9 cellular contexts compared by ENCODE assay signal in the genomic region with DNA sequence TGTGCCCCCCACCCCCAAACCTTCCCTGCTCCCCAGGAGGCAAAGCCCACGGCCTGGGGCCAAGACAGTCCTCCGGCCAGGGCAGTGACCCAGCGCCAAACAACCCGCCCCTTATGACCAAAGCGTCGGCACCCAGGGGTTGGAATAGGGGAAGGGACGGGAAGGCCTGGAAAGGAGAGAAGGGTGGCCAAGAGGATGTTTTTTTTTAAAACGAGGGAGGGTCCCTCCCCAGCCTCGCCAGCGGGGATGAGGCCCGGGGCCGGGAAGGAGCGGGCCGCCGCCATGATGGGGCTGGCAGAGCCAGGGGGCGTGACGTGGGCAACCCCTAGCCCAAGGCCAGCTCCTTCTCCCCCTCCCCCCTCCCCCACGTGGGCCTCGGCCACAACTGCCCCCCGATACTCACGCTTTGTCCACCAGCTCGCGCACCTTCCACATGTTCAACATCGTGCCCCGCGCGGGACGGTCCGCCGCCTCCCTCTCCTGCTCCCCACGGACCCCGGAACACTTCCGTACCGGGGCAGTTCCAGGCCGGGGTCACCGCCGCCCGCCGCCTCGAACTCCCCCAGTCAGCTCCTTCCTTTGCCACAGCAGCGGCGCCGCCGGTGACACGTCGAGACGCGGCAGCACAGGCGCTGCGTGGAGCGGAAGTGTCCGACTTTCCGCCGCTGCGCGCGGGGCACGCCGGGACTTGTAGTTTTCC. TPM values are rescaled to one million over a fixed set of nuclear protein-coding genes. Genes with fewer than 3 reads are reported as not detected.
DNase-seq lines count a peak whose midpoint lies in the region; ATAC-seq, FAIRE-seq and TF ChIP-seq lines count a peak whose summit lies in the region.
"Had no signal": no experiment of that assay in that cellular context is flagged by ENCODE, and none has a peak within 500 bp of the region (broad histone marks: within the 10 kb centered on the region; RNA-seq: fewer than 3 reads in every experiment).

A gene (minus strand): TSS at position 619 of the 700 bp plus-strand sequence. CDS start 175 bp downstream, at position 444.

- H3K27me3 Mint-ChIP-seq in activated CD4-positive, alpha-beta memory T cell treated with anti-CD3 and anti-CD28 coated beads for 36 hours, result no peaks in the 10 kb centered on the region

- peak within 1 kb of the TSS; percentile 86 for H3K4me3 ChIP-seq in BJ (ENCODE audit: low read depth, low read length)
- H3K4me3 ChIP-seq in HepG2 (replicated peaks in 1 of 3; ENCODE audit: insufficient read depth in 1 of 3, low read depth in 2 of 3, low read length in 3 of 3), result peak within 1 kb of the TSS; percentile 82 to 92 (median 86)

- DNase-seq in BJ (ENCODE audit: low read depth) (no peak), NCI-H774 (lab: John Stamatoyannopoulos, UW) (peak; percentile 85), dermis microvascular lymphatic vessel endothelial cell (ENCODE audit: low read depth in 2 of 2) (peak; percentile 63 to 89), HepG2 (ENCODE audit: low spot score) (peak; percentile 83)
- DNase-seq in activated CD4-positive, alpha-beta memory T cell treated with anti-CD3 and anti-CD28 coated beads for 36 hours, result peak; percentile 92
- DNase-seq in stimulated activated CD4-positive, alpha-beta T cell treated with anti-CD3 and anti-CD28 coated beads, Interleukin-4, amount 100 ng/mL, for 1 hour, result peak; percentile 90

- peak within 1 kb of the TSS; percentile 96 for H3K27ac Mint-ChIP-seq in activated CD4-positive, alpha-beta memory T cell treated with anti-CD3 and anti-CD28 coated beads for 36 hours

- TF ChIP-seq POLR2A in HepG2 (IDR thresholded peaks at IDR 0.05; ENCODE audit: insufficient read depth in 1 of 2, low read depth in 2 of 2, low read length in 2 of 2), result peak; percentile 54 to 81

- H3K4me1 ChIP-seq in HepG2 (ENCODE audit: insufficient read depth, low read length), result peaks cover 62% of the 10 kb centered on the region

- intact Hi-C loops in activated CD4-positive, alpha-beta memory T cell treated with anti-CD3 and anti-CD28 coated beads for 36 hours (cut with micrococcal nuclease), result loop anchor here (1.0 to 10.0 kb wide), 11 partner anchors 13 to 936 kb away; a partner anchor contains a TSS
- intact Hi-C loops in HepG2 (cut with micrococcal nuclease; ENCODE audit: unreplicated experiment), result no loop called here

- H3K36me3 Mint-ChIP-seq in activated CD4-positive, alpha-beta memory T cell treated with anti-CD3 and anti-CD28 coated beads for 36 hours, result peaks cover 5% of the 10 kb centered on the region

- H4K20me1 ChIP-seq in HepG2 (ENCODE audit: insufficient read depth, low read length), result peaks cover 17% of the 10 kb centered on the region

- H3K9me3 Mint-ChIP-seq in activated CD4-positive, alpha-beta memory T cell treated with anti-CD3 and anti-CD28 coated beads for 36 hours, result no peaks in the 10 kb centered on the region

- in situ Hi-C loops in HepG2 (cut with HindIII; ENCODE audit: extremely low pct_ligation_motif_present, low pct_unique_long_range_greater_than_20kb), result no loop called here

- TF ChIP-seq EP300 in HepG2 (IDR thresholded peaks at IDR 0.05; ENCODE audit: low read depth in 2 of 2, low read length in 2 of 2), result no peak; a peak in 1 of 4 replicates
- TF ChIP-seq EP300 in HepG2 (CRISPR knock-in tag; IDR thresholded peaks at IDR 0.05; ENCODE audit: borderline replicate concordance), result no peak

- peak within 1 kb of the TSS; percentile 78 for H3K27ac ChIP-seq in HepG2 (ENCODE audit: extremely low read length, insufficient read depth, low read length)

- H3K36me3 ChIP-seq in BJ (ENCODE audit: control insufficient read depth, insufficient read depth, low read length), result no peaks in the 10 kb centered on the region
- H3K36me3 ChIP-seq in HepG2 (replicated peaks in 1 of 2; ENCODE audit: control insufficient read depth in 1 of 2, insufficient read depth in 2 of 2, low read length in 2 of 2), result peaks cover 0 to 2% of the 10 kb centered on the region in 2 experiments; a peak in 1 of 5 replicates

- H3K4me1 Mint-ChIP-seq in activated CD4-positive, alpha-beta memory T cell treated with anti-CD3 and anti-CD28 coated beads for 36 hours (ENCODE audit: low read depth), result peaks cover 73% of the 10 kb centered on the region

- peaks cover 49% of the 10 kb centered on the region for H3K79me2 ChIP-seq in HepG2 (ENCODE audit: insufficient read depth, low read length)

- no peaks in the 10 kb centered on the region for H3K27me3 ChIP-seq in BJ (ENCODE audit: control insufficient read depth, insufficient read depth, low read length)
- H3K27me3 ChIP-seq in HepG2 (ENCODE audit: control insufficient read depth in 1 of 2, insufficient read depth in 2 of 2, low read length in 2 of 2), result no peaks in the 10 kb centered on the region

- WGBS in HepG2 (ENCODE audit: low lambda C conversion rate), result 0% methylated on average over 29 of the region's 59 CpGs

- peak; percentile 52 for ATAC-seq in GM19324 (IDR thresholded peaks at IDR 0.05; ENCODE audit: low FRiP score, unreplicated experiment)
- ATAC-seq in HG03520 (IDR thresholded peaks at IDR 0.05; ENCODE audit: unreplicated experiment), result peak; percentile 48
- ATAC-seq in HepG2, result peak; percentile 96

- peak; percentile 4 for FAIRE-seq in HepG2 (lab: Jason Lieb, UNC)
- FAIRE-seq: islet of Langerhans had no signal

- peak within 1 kb of the TSS; percentile 90 for H3K9ac ChIP-seq in HepG2 (ENCODE audit: insufficient read depth, low read depth, low read length)

- CTCF ChIA-PET in BJ (lab: Yijun Ruan, JAX), result interaction anchor here (0.9 to 1.4 kb wide), 3 partner anchors 34 to 539 kb away, joined by 3 read pairs; no protein-coding TSS in a partner anchor
- CTCF ChIA-PET in activated CD4-positive, alpha-beta memory T cell treated with anti-CD3 and anti-CD28 coated beads for 36 hours (lab: Charles Lee), result interaction anchor here (0.8 to 1.4 kb wide), 4 partner anchors 34 to 136 kb away, joined by 3 to 6 read pairs (median 4); no protein-coding TSS in a partner anchor
- CTCF ChIA-PET in HepG2 (lab: Yijun Ruan, JAX; ENCODE audit: low intra/inter-chr PET ratio, low total read pairs), result no interaction called here

- TSS peak; percentile 59 for BruUV-seq in HepG2 (replicated peaks; lab: Mats Ljungman, UMichigan)

- TF ChIP-seq CTCF in BJ (IDR thresholded peaks at IDR 0.05; ENCODE audit: insufficient read depth, low read depth, low read length), result no peak
- TF ChIP-seq CTCF in HepG2 (CRISPR knock-in tag; IDR thresholded peaks at IDR 0.05), result 0 out of 2 replicates have a peak, but pooled peaks have one; percentile 25

- 0 out of 2 replicates have a peak, but pooled peaks have one; percentile 17 for TF ChIP-seq RAD21 in HepG2 (CRISPR knock-in tag; IDR thresholded peaks at IDR 0.05)

- H2AFZ ChIP-seq in HepG2 (ENCODE audit: low read length), result peak within 1 kb of the TSS; percentile 59

- POLR2A ChIA-PET in BJ (lab: Charles Lee) (interaction anchor here (0.6 kb wide), 1 partner anchor 585 kb away, joined by 17 read pairs; no protein-coding TSS in a partner anchor), HepG2 (lab: Yijun Ruan, JAX) (interaction anchor here (0.8 to 1.4 kb wide), 5 partner anchors 9 to 90 kb away, joined by 3 to 12 read pairs (median 6); no protein-coding TSS in a partner anchor)
- POLR2A ChIA-PET in activated CD4-positive, alpha-beta memory T cell treated with anti-CD3 and anti-CD28 coated beads for 36 hours (lab: Charles Lee), result interaction anchor here (0.5 to 1.4 kb wide), 6 partner anchors 14 to 892 kb away, joined by 3 to 7 read pairs (median 4); no protein-coding TSS in a partner anchor

- H3K9me3 ChIP-seq in HepG2 (ENCODE audit: low read length), result no peaks in the 10 kb centered on the region

- H3K4me3 Mint-ChIP-seq in activated CD4-positive, alpha-beta memory T cell treated with anti-CD3 and anti-CD28 coated beads for 36 hours, result peak within 1 kb of the TSS; percentile 91

- H3K4me2 ChIP-seq in HepG2 (ENCODE audit: low read depth, low read length), result peak within 1 kb of the TSS; percentile 87

TF ChIP-seq in HepG2, 621 proteins besides CTCF, POLR2A, EP300 and RAD21 (continues in another document):
- no peak for TF ChIP-seq ZNF678 (CRISPR knock-in tag; IDR thresholded peaks at IDR 0.05)
- TF ChIP-seq, protein P1, sequence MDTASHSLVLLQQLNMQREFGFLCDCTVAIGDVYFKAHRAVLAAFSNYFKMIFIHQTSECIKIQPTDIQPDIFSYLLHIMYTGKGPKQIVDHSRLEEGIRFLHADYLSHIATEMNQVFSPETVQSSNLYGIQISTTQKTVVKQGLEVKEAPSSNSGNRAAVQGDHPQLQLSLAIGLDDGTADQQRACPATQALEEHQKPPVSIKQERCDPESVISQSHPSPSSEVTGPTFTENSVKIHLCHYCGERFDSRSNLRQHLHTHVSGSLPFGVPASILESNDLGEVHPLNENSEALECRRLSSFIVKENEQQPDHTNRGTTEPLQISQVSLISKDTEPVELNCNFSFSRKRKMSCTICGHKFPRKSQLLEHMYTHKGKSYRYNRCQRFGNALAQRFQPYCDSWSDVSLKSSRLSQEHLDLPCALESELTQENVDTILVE (CRISPR knock-in tag; IDR thresholded peaks at IDR 0.05), result no peak

RNA-seq across cellular contexts. Expression of the gene that starts here (rescaled TPM):
- polyA plus RNA-seq in BJ (2011; rRNA removed) (93.2 and 164 TPM in 2 replicates), HepG2 (2011; rRNA removed) (104 and 119 TPM in 2 replicates)
- 115 and 174 TPM in 2 replicates for polyA minus RNA-seq in BJ (2011; rRNA and poly(A)+ RNA removed)
- 10 to 100 TPM; 48.7 to 49.4 TPM for total RNA-seq in activated CD4-positive, alpha-beta memory T cell treated with anti-CD3 and anti-CD28 coated beads for 36 hours
- total RNA-seq in dermis microvascular lymphatic vessel endothelial cell (94.9 and 103 TPM in 2 replicates), HepG2 (2016; rRNA removed; fragmentation: Illumina TruSeq; extraction: Trizol) (64.0 and 82.9 TPM in 2 replicates)
- total RNA-seq in HepG2 (2016; cell fraction: cytosol; rRNA removed; fragmentation: Illumina TruSeq; extraction: Trizol; ENCODE audit: low read depth), result 7.8 and 9.3 TPM in 2 replicates
- total RNA-seq in HepG2 (2016; cell fraction: insoluble cytoplasmic fraction; rRNA removed; fragmentation: Illumina TruSeq; extraction: Trizol), result 63.2 and 76.8 TPM in 2 replicates
- total RNA-seq in HepG2 (2016; cell fraction: membrane; rRNA removed; fragmentation: Illumina TruSeq; extraction: Trizol), result 19.7 and 23.3 TPM in 2 replicates
- 55.0 and 63.4 TPM in 2 replicates for total RNA-seq in HepG2 (2016; cell fraction: nucleus; rRNA removed; fragmentation: Illumina TruSeq; extraction: Trizol)
- 86.7 and 91.6 TPM in 2 replicates for polyA plus RNA-seq in HepG2 (2011; cell fraction: cytosol; rRNA removed)
- 138 and 160 TPM in 2 replicates for polyA plus RNA-seq in HepG2 (2011; cell fraction: nucleus; rRNA removed)
- 44.7 and 46.4 TPM in 2 replicates for polyA plus RNA-seq in HepG2 (2012)
- 2.5 and 3.0 TPM in 2 replicates for polyA plus RNA-seq in HepG2 (2016; cell fraction: cytosol; fragmentation: Illumina TruSeq; extraction: Trizol; ENCODE audit: low read depth)
- polyA plus RNA-seq in HepG2 (2016; cell fraction: insoluble cytoplasmic fraction; fragmentation: Illumina TruSeq; extraction: Trizol; ENCODE audit: low read depth), result 70.7 and 71.6 TPM in 2 replicates
- 8.3 and 8.8 TPM in 2 replicates for polyA plus RNA-seq in HepG2 (2016; cell fraction: membrane; fragmentation: Illumina TruSeq; extraction: Trizol; ENCODE audit: low read depth)
- polyA plus RNA-seq in HepG2 (2016; cell fraction: nucleus; fragmentation: Illumina TruSeq; extraction: Trizol; ENCODE audit: insufficient read depth, low read depth), result 88.3 and 90.6 TPM in 2 replicates
- polyA minus RNA-seq in HepG2 (2011; rRNA and poly(A)+ RNA removed; ENCODE audit: low replicate concordance), result 263 and 323 TPM in 2 replicates
- 52.7 and 54.0 TPM in 2 replicates for polyA minus RNA-seq in HepG2 (2011; cell fraction: cytosol; rRNA and poly(A)+ RNA removed)
- 71.2 and 76.1 TPM in 2 replicates for polyA minus RNA-seq in HepG2 (2011; cell fraction: nucleus; rRNA and poly(A)+ RNA removed)
